Comparison of ENCODE assay signal across 16 cellular contexts in genomic region chrX:38232287-38232686, GRCh38. TPM values are rescaled to one million over a fixed set of nuclear protein-coding genes. Genes with fewer than 3 reads are reported as not detected.
A peak's percentile ranks its signal among the peaks of the same experiment; 100 is the strongest.
DNase-seq lines count a peak whose midpoint lies in the region.
"Had no signal": no experiment of that assay in that cellular context is flagged by ENCODE, and none has a peak within 500 bp of the region (broad histone marks: within the 10 kb centered on the region; RNA-seq: fewer than 3 reads in every experiment).

No MANE protein-coding gene starts in this region.

- DNase-seq in AG08395 (ENCODE audit: low spot score) (peak; percentile 19), OCI-M1 (lab: John Stamatoyannopoulos, UW) (peak; percentile 7), fibroblast of gingiva (ENCODE audit: low read depth) (peak; percentile 40), AML-193 (lab: John Stamatoyannopoulos, UW) (no peak), NCI-H82 (lab: John Stamatoyannopoulos, UW) (no peak), Kasumi-1 (lab: John Stamatoyannopoulos, UW) (no peak)
- DNase-seq in activated CD4-positive, alpha-beta memory T cell treated with anti-CD3 and anti-CD28 coated beads, Interleukin-2, amount 10 ng/mL, durations not matched to agents 7 days and 5 days = no peak
- DNase-seq: activated naive CD4-positive, alpha-beta T cell treated with anti-CD3 and anti-CD28 coated beads, Interleukin-2, amount 50 U/mL, for 16 hours; effector memory CD8-positive, alpha-beta T cell; head of caudate nucleus; left colon; NCI-H1694 treated with DMSO at 0.1 percent for 48 hours; NCI-H510A treated with DMSO at 0.1 percent for 48 hours had no signal

- no peaks in the 10 kb centered on the region for H3K9me3 ChIP-seq in mesodermal cell (ENCODE audit: control insufficient read depth, low read length)
- H3K9me3 ChIP-seq: thoracic aorta had no signal

- peaks cover 13% of the 10 kb centered on the region for H3K27me3 Mint-ChIP-seq in activated CD4-positive, alpha-beta memory T cell treated with anti-CD3 and anti-CD28 coated beads, Interleukin-2, amount 10 ng/mL, durations not matched to agents 7 days and 5 days

- no peak overlapping the region for H3K27ac Mint-ChIP-seq in activated CD4-positive, alpha-beta memory T cell treated with anti-CD3 and anti-CD28 coated beads, Interleukin-2, amount 10 ng/mL, durations not matched to agents 7 days and 5 days
- H3K27ac Mint-ChIP-seq: effector memory CD8-positive, alpha-beta T cell had no signal

- H3K27ac ChIP-seq in mesodermal cell (ENCODE audit: low read depth, low read length, severe bottlenecking) = peak overlapping the region; percentile 10

- no peaks in the 10 kb centered on the region for H3K9me3 Mint-ChIP-seq in activated CD4-positive, alpha-beta memory T cell treated with anti-CD3 and anti-CD28 coated beads, Interleukin-2, amount 10 ng/mL, durations not matched to agents 7 days and 5 days
- H3K9me3 Mint-ChIP-seq: central memory CD8-positive, alpha-beta T cell; effector memory CD8-positive, alpha-beta T cell had no signal

- no peaks in the 10 kb centered on the region for H3K4me1 Mint-ChIP-seq in activated CD4-positive, alpha-beta memory T cell treated with anti-CD3 and anti-CD28 coated beads, Interleukin-2, amount 10 ng/mL, durations not matched to agents 7 days and 5 days
- H3K4me1 Mint-ChIP-seq: central memory CD8-positive, alpha-beta T cell had no signal

- POLR2A ChIA-PET in activated CD4-positive, alpha-beta memory T cell treated with anti-CD3 and anti-CD28 coated beads, Interleukin-2, amount 10 ng/mL, durations not matched to agents 7 days and 5 days (lab: Charles Lee) = no interaction called here

- CTCF ChIA-PET in activated CD4-positive, alpha-beta memory T cell treated with anti-CD3 and anti-CD28 coated beads, Interleukin-2, amount 10 ng/mL, durations not matched to agents 7 days and 5 days (lab: Charles Lee) = no interaction called here

- no peaks in the 10 kb centered on the region for H3K36me3 ChIP-seq in mesodermal cell (ENCODE audit: control insufficient read depth, insufficient read depth, low read length)
- H3K36me3 ChIP-seq: thoracic aorta had no signal

- peaks cover 14% of the 10 kb centered on the region for H3K4me1 ChIP-seq in mesodermal cell (ENCODE audit: control insufficient read depth, insufficient read depth, low read length, poor library complexity, severe bottlenecking)

- H3K4me3 Mint-ChIP-seq in activated CD4-positive, alpha-beta memory T cell treated with anti-CD3 and anti-CD28 coated beads, Interleukin-2, amount 10 ng/mL, durations not matched to agents 7 days and 5 days = no peak overlapping the region
- H3K4me3 Mint-ChIP-seq: central memory CD8-positive, alpha-beta T cell; effector memory CD8-positive, alpha-beta T cell had no signal

- H3K4me3 ChIP-seq in mesodermal cell (ENCODE audit: extremely low read depth, insufficient read depth, low read length, poor library complexity, severe bottlenecking) = no peak overlapping the region
- H3K4me3 ChIP-seq: thoracic aorta had no signal

- H3K36me3 Mint-ChIP-seq in activated CD4-positive, alpha-beta memory T cell treated with anti-CD3 and anti-CD28 coated beads, Interleukin-2, amount 10 ng/mL, durations not matched to agents 7 days and 5 days (ENCODE audit: low read depth) = no peaks in the 10 kb centered on the region

- WGBS in mesodermal cell (ENCODE audit: insufficient coverage in 2 of 2), 2 experiments = 100% methylated on average over 1 of the region's 2 CpGs

RNA-seq across cellular contexts. Expression of gene SRPX, which starts 11.6 kb away (rescaled TPM):
- 45.6 TPM for polyA plus RNA-seq in mesodermal cell (2013, experiment 1 of 2)
- 44.7 TPM for polyA plus RNA-seq in mesodermal cell (2013, experiment 2 of 2)
- under 1 TPM; 0.25 to 0.63 TPM for total RNA-seq in activated CD4-positive, alpha-beta memory T cell treated with anti-CD3 and anti-CD28 coated beads, Interleukin-2, amount 10 ng/mL, durations not matched to agents 7 days and 5 days

Comparison
In these comparisons a context has a peak if more than half of its experiments do, and no peak if none do; other contexts are left out.
1. DNase-seq: peak in AG08395 (single experiment), OCI-M1 (single experiment) and fibroblast of gingiva (single experiment); none in AML-193 (0 of 2), activated CD4-positive, alpha-beta memory T cell treated with anti-CD3 and anti-CD28 coated beads, Interleukin-2, amount 10 ng/mL, durations not matched to agents 7 days and 5 days (single experiment), NCI-H82 (single experiment) and Kasumi-1 (0 of 2).